Comparison of ENCODE assay signal across 20 cellular contexts in the genomic region with DNA sequence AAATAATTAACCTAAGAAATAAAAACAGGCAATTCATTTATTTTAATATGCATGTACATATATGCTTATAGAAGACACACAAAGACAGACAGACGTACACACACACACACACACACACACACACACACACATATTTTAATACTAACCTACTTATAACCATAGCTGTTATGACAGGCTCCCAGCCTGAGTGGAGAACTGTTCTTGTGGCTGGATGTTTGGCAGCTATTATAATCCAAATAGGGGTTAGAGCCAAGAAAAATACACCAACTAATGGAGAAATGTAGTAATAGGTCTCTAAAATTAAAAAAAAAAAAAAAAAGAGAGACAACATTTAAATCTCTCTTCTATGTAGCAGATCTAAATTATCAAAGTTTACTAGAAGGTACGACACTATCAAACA.
DNase-seq lines count a peak whose midpoint lies in the region; ATAC-seq and TF ChIP-seq lines count a peak whose summit lies in the region.
"Had no signal": no experiment of that assay in that cellular context is flagged by ENCODE, and none has a peak within 500 bp of the region (broad histone marks: within the 10 kb centered on the region; RNA-seq: fewer than 3 reads in every experiment).

No MANE protein-coding gene starts in this region.

- TF ChIP-seq POLR2A in breast epithelium (IDR thresholded peaks at IDR 0.05) = no peak

- H3K4me1 ChIP-seq in breast epithelium = no peaks in the 10 kb centered on the region
- peaks cover 0 to 62% (median 32%) of the 10 kb centered on the region in 4 donors for H3K4me1 ChIP-seq in tibial artery
- no peaks in the 10 kb centered on the region for H3K4me1 ChIP-seq in colonic mucosa
- H3K4me1 ChIP-seq: neural progenitor cell had no signal

- no TSS peak for BruUV-seq in MCF 10A (replicated peaks; lab: Mats Ljungman, UMichigan)

- no peaks in the 10 kb centered on the region for H3K36me3 Mint-ChIP-seq in MCF 10A (ENCODE audit: insufficient read depth, unreplicated experiment)
- H3K36me3 Mint-ChIP-seq: neural progenitor cell had no signal

- DNase-seq in MCF 10A (ENCODE audit: unreplicated experiment) (peak; percentile 72), breast epithelium (ENCODE audit: low spot score in 2 of 2) (no peak), astrocyte of the spinal cord (ENCODE audit: low read depth, low spot score) (peak; percentile 82), left ventricle myocardium superior (no peak), tibial artery (peak in 1 of 2 donors; percentile 44), colonic mucosa (no peak), NCI-H2107 treated with DMSO at 0.1 percent for 48 hours (lab: John Stamatoyannopoulos, UW; ENCODE audit: unreplicated experiment) (no peak)
- DNase-seq: 8988T; activated CD4-positive, CD25-positive, alpha-beta regulatory T cell; activated effector memory CD4-positive, alpha-beta T cell treated with Interleukin-2 at 50 U/mL for 16 hours; amygdala; dorsolateral prefrontal cortex; NCI-H1048; NK-92 treated with Interleukin-12 subunit alpha and Interleukin-12 subunit beta, amount 100 ng/mL, for 24 hours; SHP77; thyroid gland had no signal

- H3K4me3 Mint-ChIP-seq in MCF 10A (ENCODE audit: unreplicated experiment) = no peak overlapping the region
- H3K4me3 Mint-ChIP-seq: neural progenitor cell had no signal

- in situ Hi-C loops in astrocyte of the spinal cord (cut with HindIII; ENCODE audit: low sequenced_read_pairs) = no loop called here

- H3K9me3 Mint-ChIP-seq in MCF 10A (ENCODE audit: unreplicated experiment) = no peaks in the 10 kb centered on the region
- H3K9me3 Mint-ChIP-seq: neural progenitor cell had no signal

- H3K9ac ChIP-seq in colonic mucosa (ENCODE audit: low read depth in 2 of 2, low read length in 2 of 2) = no peak overlapping the region
- H3K9ac ChIP-seq: neural progenitor cell had no signal

- H3K27me3 Mint-ChIP-seq in MCF 10A (ENCODE audit: insufficient read depth, unreplicated experiment) = no peaks in the 10 kb centered on the region

- intact Hi-C loops in MCF 10A (cut with micrococcal nuclease) (no loop called here), breast epithelium (cut with DNase I; ENCODE audit: low total_unique reads) (no loop called here), left ventricle myocardium superior (cut with micrococcal nuclease) (no loop called here), tibial artery (cut with DNase I; ENCODE audit: low total_unique reads) (no loop called here), colonic mucosa (cut with DNase I) (no loop called here)

- H3K9me3 ChIP-seq in breast epithelium = no peaks in the 10 kb centered on the region
- no peaks in the 10 kb centered on the region for H3K9me3 ChIP-seq in tibial artery
- no peaks in the 10 kb centered on the region for H3K9me3 ChIP-seq in colonic mucosa
- H3K9me3 ChIP-seq: esophagus muscularis mucosa, thyroid gland had no signal

- no peak overlapping the region for H3K27ac ChIP-seq in breast epithelium
- H3K27ac ChIP-seq in tibial artery = peak overlapping the region; percentile 69 to 73
- no peak overlapping the region for H3K27ac ChIP-seq in colonic mucosa
- H3K27ac ChIP-seq: dorsolateral prefrontal cortex, esophagus muscularis mucosa, neural progenitor cell, thyroid gland had no signal

- peaks cover 13% of the 10 kb centered on the region for H3K4me1 Mint-ChIP-seq in MCF 10A (ENCODE audit: insufficient read depth, unreplicated experiment)
- H3K4me1 Mint-ChIP-seq: neural progenitor cell had no signal

- no peak for TF ChIP-seq CTCF in MCF 10A (IDR thresholded peaks at IDR 0.05; ENCODE audit: unreplicated experiment)
- no peak for TF ChIP-seq CTCF in breast epithelium (IDR thresholded peaks at IDR 0.05)
- TF ChIP-seq CTCF in astrocyte of the spinal cord (IDR thresholded peaks at IDR 0.05; ENCODE audit: low read depth, low read length) = no peak
- no peak for TF ChIP-seq CTCF in tibial artery (IDR thresholded peaks at IDR 0.05)
- no peak for TF ChIP-seq CTCF in colonic mucosa (IDR thresholded peaks at IDR 0.05)

- POLR2A ChIA-PET in MCF 10A (lab: Yijun Ruan, JAX) = interaction anchor here (0.7 to 2.1 kb wide), 2 partner anchors 63 to 409 kb away, joined by 3 to 7 read pairs; partner anchors contain the start of gene CHST11

- H3K4me3 ChIP-seq in breast epithelium (no peak overlapping the region), astrocyte of the spinal cord (ENCODE audit: low read depth, low read length) (no peak overlapping the region), tibial artery (no peak overlapping the region), colonic mucosa (no peak overlapping the region)
- H3K4me3 ChIP-seq: dorsolateral prefrontal cortex, esophagus muscularis mucosa, neural progenitor cell, thyroid gland had no signal

- H3K27ac Mint-ChIP-seq in MCF 10A (ENCODE audit: low read depth, unreplicated experiment) = no peak overlapping the region
- H3K27ac Mint-ChIP-seq: neural progenitor cell had no signal

- no peaks in the 10 kb centered on the region for H3K36me3 ChIP-seq in breast epithelium
- no peaks in the 10 kb centered on the region for H3K36me3 ChIP-seq in tibial artery
- no peaks in the 10 kb centered on the region for H3K36me3 ChIP-seq in colonic mucosa
- H3K36me3 ChIP-seq: esophagus muscularis mucosa, neural progenitor cell, thyroid gland had no signal

- H3K27me3 ChIP-seq in breast epithelium (no peaks in the 10 kb centered on the region), tibial artery (no peaks in the 10 kb centered on the region), colonic mucosa (no peaks in the 10 kb centered on the region)
- H3K27me3 ChIP-seq: dorsolateral prefrontal cortex, esophagus muscularis mucosa, neural progenitor cell, thyroid gland had no signal

- CTCF ChIA-PET in MCF 10A (lab: Yijun Ruan, JAX) = interaction anchor here (0.7 to 2.7 kb wide), 3 partner anchors 230 to 485 kb away, joined by 3 to 10 read pairs (median 5); no protein-coding TSS in a partner anchor

- ATAC-seq in left ventricle myocardium superior = peak; percentile 75
- ATAC-seq in GM19328 (IDR thresholded peaks at IDR 0.05; ENCODE audit: unreplicated experiment) = no peak
- ATAC-seq: HCT116 had no signal

Comparison
In these comparisons a context has a peak if more than half of its experiments do, and no peak if none do; other contexts are left out.
1. DNase-seq: peak in MCF 10A (single experiment) and astrocyte of the spinal cord (single experiment); none in breast epithelium (0 of 2), left ventricle myocardium superior (single experiment), colonic mucosa (single experiment) and NCI-H2107 treated with DMSO at 0.1 percent for 48 hours (single experiment).
2. H3K27ac ChIP-seq: peak in tibial artery (2 of 2); none in breast epithelium (0 of 2) and colonic mucosa (single experiment).